9 cellular contexts compared by ENCODE assay signal in the genomic region with DNA sequence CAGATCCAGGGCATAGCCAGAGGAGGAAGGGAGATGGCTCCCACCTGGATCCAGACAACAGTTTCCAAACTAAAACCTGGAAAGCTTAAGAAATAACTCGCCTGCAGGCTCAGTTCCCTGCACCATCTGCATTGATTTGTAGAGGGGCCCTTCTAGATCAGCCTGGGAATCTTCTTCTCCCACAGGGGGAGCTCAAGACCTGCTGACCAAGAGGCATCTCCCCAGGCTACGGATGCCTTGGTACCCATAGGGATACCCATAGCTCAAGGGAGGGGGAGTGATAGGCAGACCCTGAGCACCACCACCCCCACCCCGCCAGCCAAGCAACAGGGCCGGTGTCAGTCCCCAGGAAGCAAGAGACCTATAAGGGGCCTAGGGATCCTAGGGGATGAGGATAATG. TPM values are rescaled to one million over a fixed set of nuclear protein-coding genes. Genes with fewer than 3 reads are reported as not detected.
DNase-seq lines count a peak whose midpoint lies in the region; ATAC-seq and TF ChIP-seq lines count a peak whose summit lies in the region.
"Had no signal": no experiment of that assay in that cellular context is flagged by ENCODE, and none has a peak within 500 bp of the region (broad histone marks: within the 10 kb centered on the region; RNA-seq: fewer than 3 reads in every experiment).

No MANE protein-coding gene starts in this region.

- POLR2A ChIA-PET in HCT116 (lab: Charles Lee): no interaction called here

- ATAC-seq in HCT116: peak; percentile 96

- H3K4me3 ChIP-seq in HCT116 (replicated peaks in 1 of 2; ENCODE audit: low read depth in 1 of 2, low read length in 2 of 2) (no peak overlapping the region), Peyer's patch (no peak overlapping the region), fibroblast of villous mesenchyme (ENCODE audit: low read depth, low read length) (no peak overlapping the region), stomach (no peak overlapping the region)

- 46 to 69% (median 59%) methylated on average over 2 to 4 of the region's 4 CpGs for WGBS in stomach, 5 donors

- TF ChIP-seq EP300 in stomach (IDR thresholded peaks at IDR 0.05): no peak

- H3K9me3 ChIP-seq in HCT116 (ENCODE audit: control insufficient read depth in 1 of 2, insufficient read depth in 1 of 2, low read depth in 1 of 2, low read length in 2 of 2) (no peaks in the 10 kb centered on the region), Peyer's patch (no peaks in the 10 kb centered on the region), stomach (no peaks in the 10 kb centered on the region)

- H3K36me3 ChIP-seq in HCT116 (ENCODE audit: control insufficient read depth in 1 of 2, insufficient read depth in 2 of 2, low read length in 2 of 2) (no peaks in the 10 kb centered on the region), Peyer's patch (no peaks in the 10 kb centered on the region), stomach (no peaks in the 10 kb centered on the region)

- H3K9me2 ChIP-seq in HCT116 (ENCODE audit: insufficient read depth): no peaks in the 10 kb centered on the region

- no peak overlapping the region for H2AFZ ChIP-seq in HCT116 (ENCODE audit: low read depth, low read length, poor library complexity, severe bottlenecking)

- intact Hi-C loops in HCT116 (cut with micrococcal nuclease) (loop anchor here (1.0 to 5.0 kb wide), 2 partner anchors 77 to 420 kb away; no protein-coding TSS in a partner anchor), stomach (cut with DNase I; ENCODE audit: low total_unique reads) (no loop called here), head of caudate nucleus (cut with DNase I) (no loop called here)

- no peak for TF ChIP-seq POLR2A in HCT116 (IDR thresholded peaks at IDR 0.05; ENCODE audit: borderline replicate concordance, extremely low read depth, insufficient read depth, insufficient read length)
- TF ChIP-seq POLR2A in Peyer's patch (IDR thresholded peaks at IDR 0.05): no peak
- no peak for TF ChIP-seq POLR2A in stomach (IDR thresholded peaks at IDR 0.05)

- peak; percentile 55 to 60 (median 59); a peak in 5 of 6 replicates for TF ChIP-seq CTCF in HCT116 (IDR thresholded peaks at IDR 0.05 in 2 of 3, conservative IDR thresholded peaks at IDR 0.05 in 1 of 3; ENCODE audit: borderline replicate concordance in 1 of 3, insufficient read depth in 1 of 3, low read depth in 2 of 3, low read length in 2 of 3)
- peak in 4 of 6 experiments; percentile 9 to 25 (median 19) for TF ChIP-seq CTCF in Peyer's patch (IDR thresholded peaks at IDR 0.05)
- peak; percentile 56 for TF ChIP-seq CTCF in fibroblast of villous mesenchyme (IDR thresholded peaks at IDR 0.05; ENCODE audit: insufficient read depth, low read depth, low read length)
- TF ChIP-seq CTCF in stomach (IDR thresholded peaks at IDR 0.05): no peak

- no TSS peak for BruUV-seq in HCT116 (replicated peaks; lab: Mats Ljungman, UMichigan)

- RAD21 ChIA-PET in HCT116 (lab: Charles Lee; ENCODE audit: low non-redundant PET in 1 of 2, low total read pairs in 2 of 2, uncharacterized antibody in 2 of 2, unreplicated experiment in 2 of 2): interaction anchor here in 1 of 2 experiments (0.7 kb wide), 1 partner anchor 166 kb away, joined by 3 read pairs; no protein-coding TSS in a partner anchor

- peaks cover 34% of the 10 kb centered on the region for H3K27me3 ChIP-seq in HCT116 (ENCODE audit: insufficient read depth, low read length)
- no peaks in the 10 kb centered on the region for H3K27me3 ChIP-seq in Peyer's patch
- no peaks in the 10 kb centered on the region for H3K27me3 ChIP-seq in stomach

- CTCF ChIA-PET in HCT116 (lab: Charles Lee): interaction anchor here (0.7 to 3.7 kb wide), 9 partner anchors 12 to 233 kb away, joined by 3 to 38 read pairs (median 3); no protein-coding TSS in a partner anchor

- H3K27ac ChIP-seq in HCT116 (ENCODE audit: low read depth, low read length) (no peak overlapping the region), Peyer's patch (no peak overlapping the region), stomach (no peak overlapping the region)

- H3K9ac ChIP-seq in HCT116 (ENCODE audit: low read length): no peak overlapping the region

- H3K4me2 ChIP-seq in HCT116 (ENCODE audit: low read length): no peak overlapping the region

- DNase-seq in NCI-H1436 (lab: John Stamatoyannopoulos, UW) (peak; percentile 8), NCI-H1436 treated with DMSO at 0.1 percent for 48 hours (lab: John Stamatoyannopoulos, UW) (no peak), HCT116 (ENCODE audit: low read depth, low spot score) (peak; percentile 24), Peyer's patch (no peak), fibroblast of villous mesenchyme (ENCODE audit: low read depth) (peak; percentile 36), stomach (no peak), MV-4-11 (lab: John Stamatoyannopoulos, UW) (no peak), head of caudate nucleus (no peak)

- peak; percentile 75 for TF ChIP-seq RAD21 in HCT116 (IDR thresholded peaks at IDR 0.05; ENCODE audit: low read depth)

- no peaks in the 10 kb centered on the region for H4K20me1 ChIP-seq in HCT116 (ENCODE audit: insufficient read depth)

- H3K4me1 ChIP-seq in HCT116 (ENCODE audit: control insufficient read depth in 1 of 2, insufficient read depth in 2 of 2, low read length in 2 of 2) (no peaks in the 10 kb centered on the region), Peyer's patch (no peaks in the 10 kb centered on the region), stomach (no peaks in the 10 kb centered on the region)

- H3K79me2 ChIP-seq in HCT116 (ENCODE audit: insufficient read depth, low read length): no peaks in the 10 kb centered on the region

TF ChIP-seq in HCT116, 20 proteins besides CTCF, POLR2A, EP300 and RAD21 (continues in another document):
- TF ChIP-seq, protein P1, sequence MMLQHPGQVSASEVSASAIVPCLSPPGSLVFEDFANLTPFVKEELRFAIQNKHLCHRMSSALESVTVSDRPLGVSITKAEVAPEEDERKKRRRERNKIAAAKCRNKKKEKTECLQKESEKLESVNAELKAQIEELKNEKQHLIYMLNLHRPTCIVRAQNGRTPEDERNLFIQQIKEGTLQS (IDR thresholded peaks at IDR 0.05): no peak
- no peak for TF ChIP-seq YY1 (IDR thresholded peaks at IDR 0.05; ENCODE audit: extremely low read depth, insufficient replicate concordance, low read depth, low read length)
- no peak for TF ChIP-seq TCF7L2 (IDR thresholded peaks at IDR 0.05; ENCODE audit: borderline replicate concordance, extremely low read depth, insufficient read depth, insufficient read length)
- TF ChIP-seq, protein P2, sequence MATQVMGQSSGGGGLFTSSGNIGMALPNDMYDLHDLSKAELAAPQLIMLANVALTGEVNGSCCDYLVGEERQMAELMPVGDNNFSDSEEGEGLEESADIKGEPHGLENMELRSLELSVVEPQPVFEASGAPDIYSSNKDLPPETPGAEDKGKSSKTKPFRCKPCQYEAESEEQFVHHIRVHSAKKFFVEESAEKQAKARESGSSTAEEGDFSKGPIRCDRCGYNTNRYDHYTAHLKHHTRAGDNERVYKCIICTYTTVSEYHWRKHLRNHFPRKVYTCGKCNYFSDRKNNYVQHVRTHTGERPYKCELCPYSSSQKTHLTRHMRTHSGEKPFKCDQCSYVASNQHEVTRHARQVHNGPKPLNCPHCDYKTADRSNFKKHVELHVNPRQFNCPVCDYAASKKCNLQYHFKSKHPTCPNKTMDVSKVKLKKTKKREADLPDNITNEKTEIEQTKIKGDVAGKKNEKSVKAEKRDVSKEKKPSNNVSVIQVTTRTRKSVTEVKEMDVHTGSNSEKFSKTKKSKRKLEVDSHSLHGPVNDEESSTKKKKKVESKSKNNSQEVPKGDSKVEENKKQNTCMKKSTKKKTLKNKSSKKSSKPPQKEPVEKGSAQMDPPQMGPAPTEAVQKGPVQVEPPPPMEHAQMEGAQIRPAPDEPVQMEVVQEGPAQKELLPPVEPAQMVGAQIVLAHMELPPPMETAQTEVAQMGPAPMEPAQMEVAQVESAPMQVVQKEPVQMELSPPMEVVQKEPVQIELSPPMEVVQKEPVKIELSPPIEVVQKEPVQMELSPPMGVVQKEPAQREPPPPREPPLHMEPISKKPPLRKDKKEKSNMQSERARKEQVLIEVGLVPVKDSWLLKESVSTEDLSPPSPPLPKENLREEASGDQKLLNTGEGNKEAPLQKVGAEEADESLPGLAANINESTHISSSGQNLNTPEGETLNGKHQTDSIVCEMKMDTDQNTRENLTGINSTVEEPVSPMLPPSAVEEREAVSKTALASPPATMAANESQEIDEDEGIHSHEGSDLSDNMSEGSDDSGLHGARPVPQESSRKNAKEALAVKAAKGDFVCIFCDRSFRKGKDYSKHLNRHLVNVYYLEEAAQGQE (IDR thresholded peaks at IDR 0.05; ENCODE audit: low read depth): no peak
- TF ChIP-seq, protein P3, sequence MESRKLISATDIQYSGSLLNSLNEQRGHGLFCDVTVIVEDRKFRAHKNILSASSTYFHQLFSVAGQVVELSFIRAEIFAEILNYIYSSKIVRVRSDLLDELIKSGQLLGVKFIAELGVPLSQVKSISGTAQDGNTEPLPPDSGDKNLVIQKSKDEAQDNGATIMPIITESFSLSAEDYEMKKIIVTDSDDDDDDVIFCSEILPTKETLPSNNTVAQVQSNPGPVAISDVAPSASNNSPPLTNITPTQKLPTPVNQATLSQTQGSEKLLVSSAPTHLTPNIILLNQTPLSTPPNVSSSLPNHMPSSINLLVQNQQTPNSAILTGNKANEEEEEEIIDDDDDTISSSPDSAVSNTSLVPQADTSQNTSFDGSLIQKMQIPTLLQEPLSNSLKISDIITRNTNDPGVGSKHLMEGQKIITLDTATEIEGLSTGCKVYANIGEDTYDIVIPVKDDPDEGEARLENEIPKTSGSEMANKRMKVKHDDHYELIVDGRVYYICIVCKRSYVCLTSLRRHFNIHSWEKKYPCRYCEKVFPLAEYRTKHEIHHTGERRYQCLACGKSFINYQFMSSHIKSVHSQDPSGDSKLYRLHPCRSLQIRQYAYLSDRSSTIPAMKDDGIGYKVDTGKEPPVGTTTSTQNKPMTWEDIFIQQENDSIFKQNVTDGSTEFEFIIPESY (IDR thresholded peaks at IDR 0.05; ENCODE audit: extremely low read depth, insufficient replicate concordance, low read length): no peak
- no peak for TF ChIP-seq CBX3 (IDR thresholded peaks at IDR 0.05; ENCODE audit: low read depth)
- TF ChIP-seq ELF1 (IDR thresholded peaks at IDR 0.05; ENCODE audit: borderline replicate concordance, low read depth): no peak
- TF ChIP-seq FOSL1 (IDR thresholded peaks at IDR 0.05; ENCODE audit: low read depth): no peak
- TF ChIP-seq, protein P4, sequence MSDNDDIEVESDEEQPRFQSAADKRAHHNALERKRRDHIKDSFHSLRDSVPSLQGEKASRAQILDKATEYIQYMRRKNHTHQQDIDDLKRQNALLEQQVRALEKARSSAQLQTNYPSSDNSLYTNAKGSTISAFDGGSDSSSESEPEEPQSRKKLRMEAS (IDR thresholded peaks at IDR 0.05): no peak
- no peak for TF ChIP-seq EZH2 (IDR thresholded peaks at IDR 0.05)
- no peak for TF ChIP-seq ZNF274 (IDR thresholded peaks at IDR 0.05; ENCODE audit: low read depth, low read length)
- TF ChIP-seq SP1 (IDR thresholded peaks at IDR 0.05; ENCODE audit: low read depth): no peak
- no peak for TF ChIP-seq ZFX (IDR thresholded peaks at IDR 0.05)
- TF ChIP-seq EZH2phosphoT487 (IDR thresholded peaks at IDR 0.05; ENCODE audit: borderline replicate concordance): no peak
- TF ChIP-seq EGR1 (IDR thresholded peaks at IDR 0.05; ENCODE audit: low read depth): no peak

RNA-seq across cellular contexts. Expression of a gene that starts 28.0 kb away (rescaled TPM):
- not detected for total RNA-seq in HCT116 (2021; ENCODE audit: unreplicated experiment)
- polyA plus RNA-seq in HCT116 (2012): not detected in 2 replicates
- total RNA-seq in Peyer's patch: not detected
- total RNA-seq in fibroblast of villous mesenchyme: under 0.01 TPM in 1 of 2 replicates, not detected in the other
- under 1 TPM in 2 of 5 donors, not detected in 3; 0.45 to 0.92 TPM for total RNA-seq in stomach
- polyA plus RNA-seq in stomach: not detected
- total RNA-seq: CD4-positive, CD25-positive, alpha-beta regulatory T cell had no signal
- polyA plus RNA-seq: CD4-positive, CD25-positive, alpha-beta regulatory T cell had no signal

Comparison
In these comparisons a context has a peak if more than half of its experiments do, and no peak if none do; other contexts are left out.
1. DNase-seq: peak in NCI-H1436 (single experiment), HCT116 (single experiment) and fibroblast of villous mesenchyme (single experiment); none in NCI-H1436 treated with DMSO at 0.1 percent for 48 hours (single experiment), Peyer's patch (0 of 3), stomach (single experiment), MV-4-11 (single experiment) and head of caudate nucleus (0 of 42).
2. CTCF ChIP-seq: peak in HCT116 (3 of 3), Peyer's patch (4 of 6) and fibroblast of villous mesenchyme (single experiment); none in stomach (0 of 7).